ENCODE assay signal across 10 cellular contexts in the genomic region with DNA sequence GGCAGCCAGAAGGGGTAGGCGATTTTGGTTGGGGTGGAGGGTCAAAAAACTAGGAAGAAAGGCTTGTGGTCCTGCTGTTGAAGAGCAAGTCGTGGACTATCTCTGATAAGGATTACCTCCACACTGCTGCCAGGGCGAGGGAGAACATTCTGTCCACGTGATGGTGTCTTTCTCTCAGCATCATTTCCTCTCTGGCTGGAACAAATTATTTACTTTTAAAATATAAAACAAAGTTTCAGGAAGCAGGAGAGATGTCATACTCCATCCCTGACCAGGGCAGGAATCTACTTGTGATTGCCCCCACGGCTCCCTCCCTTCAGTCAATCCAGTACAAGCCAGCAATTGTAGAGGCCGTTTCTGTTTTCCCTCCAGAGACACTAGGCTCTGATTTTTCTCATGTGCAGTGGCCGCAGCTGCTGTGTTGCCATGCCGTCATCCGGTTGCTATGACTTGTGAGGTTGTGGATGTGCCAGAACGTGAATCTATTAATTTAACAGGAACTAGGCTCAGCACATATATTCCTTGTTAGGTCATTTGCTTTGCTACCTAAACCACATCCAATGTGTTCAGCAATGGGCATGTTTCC.
A peak's percentile ranks its signal among the peaks of the same experiment; 100 is the strongest.
DNase-seq lines count a peak whose midpoint lies in the region; ATAC-seq, FAIRE-seq and TF ChIP-seq lines count a peak whose summit lies in the region.
"Had no signal": no experiment of that assay in that cellular context is flagged by ENCODE, and none has a peak within 500 bp of the region (broad histone marks: within the 10 kb centered on the region; RNA-seq: fewer than 3 reads in every experiment).

No MANE protein-coding gene starts in this region.

- no peak for FAIRE-seq in RCC 7860 (lab: Jason Lieb, UNC)
- FAIRE-seq: G401.6 had no signal

- H3K79me2 ChIP-seq in fibroblast of lung (ENCODE audit: control insufficient read depth, insufficient read depth, low read length) (peaks cover 15% of the 10 kb centered on the region), neural progenitor cell (ENCODE audit: low read depth) (no peaks in the 10 kb centered on the region)

- no peaks in the 10 kb centered on the region for H3K27me3 ChIP-seq in AG04450 (ENCODE audit: control insufficient read depth, insufficient read depth, low read length)
- no peaks in the 10 kb centered on the region for H3K27me3 ChIP-seq in fibroblast of lung (ENCODE audit: control insufficient read depth, insufficient read depth, low read length)
- H3K27me3 ChIP-seq in neural progenitor cell: peaks cover 100% of the 10 kb centered on the region

- ATAC-seq in HG02571 (IDR thresholded peaks at IDR 0.05; ENCODE audit: unreplicated experiment): no peak

- H4K20me1 ChIP-seq in fibroblast of lung (ENCODE audit: control insufficient read depth, extremely low read depth, insufficient read depth, low read length) (no peaks in the 10 kb centered on the region), neural progenitor cell (ENCODE audit: low read depth) (peaks cover 22% of the 10 kb centered on the region)

- CTCF ChIA-PET in AG04450 (lab: Charles Lee): interaction anchor here (0.6 to 0.8 kb wide), 2 partner anchors 32 to 61 kb away, joined by 3 read pairs; no protein-coding TSS in a partner anchor

- peaks cover 67% of the 10 kb centered on the region for H3K4me1 Mint-ChIP-seq in neural progenitor cell

- peaks cover 16% of the 10 kb centered on the region for H3F3A ChIP-seq in neural progenitor cell (ENCODE audit: low read depth)

- 0 out of 2 replicates have a peak, but pooled peaks have one; percentile 5 for TF ChIP-seq CTCF in AG04450 (IDR thresholded peaks at IDR 0.05; ENCODE audit: low read depth, low read length)
- no peak for TF ChIP-seq CTCF in fibroblast of lung (conservative IDR thresholded peaks at IDR 0.05 in 1 of 2, IDR thresholded peaks at IDR 0.05 in 1 of 2; ENCODE audit: low read depth in 1 of 2, low read length in 2 of 2)
- TF ChIP-seq CTCF in neural progenitor cell (IDR thresholded peaks at IDR 0.05): no peak

- peak overlapping the region; percentile 76 for H3K27ac Mint-ChIP-seq in neural progenitor cell

- H3K4me1 ChIP-seq in fibroblast of lung (ENCODE audit: control insufficient read depth, extremely low read depth, insufficient read depth, low read length) (peaks cover 33% of the 10 kb centered on the region), neural progenitor cell (peaks cover 25% of the 10 kb centered on the region)

- peak overlapping the region; percentile 67 for H3K9ac ChIP-seq in fibroblast of lung (ENCODE audit: insufficient read depth, low read length)
- H3K9ac ChIP-seq in neural progenitor cell: no peak overlapping the region

- H2AFZ ChIP-seq in fibroblast of lung (ENCODE audit: low read length) (no peak overlapping the region), neural progenitor cell (replicated peaks) (no peak overlapping the region)

- no peaks in the 10 kb centered on the region; the same call in 1 of the 2 replicates for H3K9me3 ChIP-seq in AG04450 (ENCODE audit: control insufficient read depth, insufficient read depth, low read length)
- H3K9me3 ChIP-seq in fibroblast of lung (ENCODE audit: control insufficient read depth, insufficient read depth, low read depth, low read length): no peaks in the 10 kb centered on the region
- H3K9me3 ChIP-seq in neural progenitor cell (ENCODE audit: low read depth): no peaks in the 10 kb centered on the region

- H3K4me2 ChIP-seq in fibroblast of lung (ENCODE audit: extremely low read depth, insufficient read depth, low read length) (peak overlapping the region; percentile 63), neural progenitor cell (no peak overlapping the region)

- 0 out of 2 replicates have a peak overlapping the region, but pooled peaks have one; percentile 10 for H3K4me3 ChIP-seq in AG04450 (ENCODE audit: low read depth, low read length)
- H3K4me3 ChIP-seq in fibroblast of lung (replicated peaks in 1 of 4; ENCODE audit: control extremely low read depth in 1 of 4, insufficient read depth in 1 of 4, low read depth in 3 of 4, low read length in 4 of 4): peak overlapping the region in 1 of 4 experiments; percentile 20
- no peak overlapping the region for H3K4me3 ChIP-seq in neural progenitor cell

- peaks cover 10% of the 10 kb centered on the region for H3K27me3 Mint-ChIP-seq in neural progenitor cell (ENCODE audit: insufficient read depth, low read depth)

- POLR2A ChIA-PET in AG04450 (lab: Yijun Ruan, JAX): no interaction called here

- H3K36me3 Mint-ChIP-seq in neural progenitor cell: no peaks in the 10 kb centered on the region

- DNase-seq in AG04450 (ENCODE audit: low read depth, low spot score) (peak; percentile 84), RCC 7860 (ENCODE audit: low spot score) (peak; percentile 83), fibroblast of lung (ENCODE audit: low read depth in 2 of 2) (peak; percentile 98 to 99), neural progenitor cell (ENCODE audit: low spot score) (no peak), cerebellum (ENCODE audit: low spot score) (no peak), NK-92 (lab: John Stamatoyannopoulos, UW; ENCODE audit: unreplicated experiment) (no peak), RPMI8226 (no peak)
- DNase-seq: stimulated activated CD4-positive, alpha-beta T cell treated with anti-CD3 and anti-CD28 coated beads, Interleukin-4, amount 100 ng/mL, for 1 hour had no signal

- H3K4me3 Mint-ChIP-seq in neural progenitor cell: no peak overlapping the region

- H3K36me3 ChIP-seq in fibroblast of lung (ENCODE audit: control insufficient read depth, insufficient read depth, low read length): no peaks in the 10 kb centered on the region
- H3K36me3 ChIP-seq in neural progenitor cell: no peaks in the 10 kb centered on the region

- H3K27ac ChIP-seq in AG04450 (ENCODE audit: low read depth, low read length) (peak overlapping the region; percentile 89), fibroblast of lung (ENCODE audit: insufficient read depth, low read length) (peak overlapping the region; percentile 96), neural progenitor cell (no peak overlapping the region)

- no peaks in the 10 kb centered on the region for H3K9me3 Mint-ChIP-seq in neural progenitor cell

Comparison
In these comparisons a context has a peak if more than half of its experiments do, and no peak if none do; other contexts are left out.
1. DNase-seq: peak in AG04450 (single experiment), RCC 7860 (single experiment) and fibroblast of lung (2 of 2); none in neural progenitor cell (single experiment), cerebellum (single experiment), NK-92 (single experiment) and RPMI8226 (single experiment).